ENCODE assay signal across 15 cellular contexts in genomic region chr4:159046683-159047082, GRCh38.
"Had no signal": no experiment of that assay in that cellular context is flagged by ENCODE, and none has a peak within 500 bp of the region (broad histone marks: within the 10 kb centered on the region; RNA-seq: fewer than 3 reads in every experiment).

No MANE protein-coding gene starts in this region.

- DNase-seq: activated CD4-positive, CD25-positive, alpha-beta regulatory T cell; activated CD8-positive, alpha-beta memory T cell treated with anti-CD3 and anti-CD28 coated beads, Interleukin-2, amount 50 U/mL, for 4 hours; activated CD8-positive, alpha-beta T cell treated with anti-CD3 and anti-CD28 coated beads, Interleukin-2, amount 10 ng/mL, durations not matched to agents 7 days and 5 days; activated effector memory CD4-positive, alpha-beta T cell treated with anti-CD3 and anti-CD28 coated beads, Interleukin-2, amount 50 U/mL, for 16 hours; activated T-cell treated with anti-CD3 and anti-CD28 coated beads, Interleukin-2, amount 50 U/mL, for 48 hours; adrenal gland; dorsolateral prefrontal cortex; hippocampal formation; left ventricle myocardium inferior; upper lobe of right lung had no signal

- H3K36me3 ChIP-seq: adrenal gland, cardiac muscle cell, esophagus muscularis mucosa, left ventricle myocardium inferior, right atrium auricular region, suprapubic skin, upper lobe of right lung had no signal

- H3K4me2 ChIP-seq: smooth muscle cell had no signal

- H3K27me3 ChIP-seq: cardiac muscle cell, dorsolateral prefrontal cortex, esophagus muscularis mucosa, right atrium auricular region, suprapubic skin, upper lobe of right lung had no signal

- H3K27ac ChIP-seq: adrenal gland, cardiac muscle cell, esophagus muscularis mucosa, left ventricle myocardium inferior, right atrium auricular region, suprapubic skin, upper lobe of right lung had no signal

- ATAC-seq: upper lobe of right lung had no signal

- H3K4me3 ChIP-seq: adrenal gland, cardiac muscle cell, dorsolateral prefrontal cortex, esophagus muscularis mucosa, left ventricle myocardium inferior, right atrium auricular region, smooth muscle cell, suprapubic skin, upper lobe of right lung had no signal

- H3K9me3 ChIP-seq: adrenal gland, esophagus muscularis mucosa, left ventricle myocardium inferior, right atrium auricular region, suprapubic skin, upper lobe of right lung had no signal
